1 cellular context compared by ENCODE assay signal in genomic region chr3:47015151-47015550, GRCh38.
TF ChIP-seq lines count a peak whose summit lies in the region.

No MANE protein-coding gene starts in this region.

TF ChIP-seq in WTC11, 78 proteins besides CTCF, POLR2A, EP300 and RAD21 (continued from another document):
- TF ChIP-seq SMAD3 (CRISPR knock-in tag; IDR thresholded peaks at IDR 0.05; ENCODE audit: borderline replicate concordance): no peak
- no peak for TF ChIP-seq MXD4 (CRISPR knock-in tag; IDR thresholded peaks at IDR 0.05; ENCODE audit: borderline replicate concordance)
- no peak for TF ChIP-seq KAT7 (CRISPR knock-in tag; IDR thresholded peaks at IDR 0.05; ENCODE audit: borderline replicate concordance)
- TF ChIP-seq ZBTB21 (CRISPR knock-in tag; IDR thresholded peaks at IDR 0.05; ENCODE audit: borderline replicate concordance): no peak
- TF ChIP-seq, protein P1, sequence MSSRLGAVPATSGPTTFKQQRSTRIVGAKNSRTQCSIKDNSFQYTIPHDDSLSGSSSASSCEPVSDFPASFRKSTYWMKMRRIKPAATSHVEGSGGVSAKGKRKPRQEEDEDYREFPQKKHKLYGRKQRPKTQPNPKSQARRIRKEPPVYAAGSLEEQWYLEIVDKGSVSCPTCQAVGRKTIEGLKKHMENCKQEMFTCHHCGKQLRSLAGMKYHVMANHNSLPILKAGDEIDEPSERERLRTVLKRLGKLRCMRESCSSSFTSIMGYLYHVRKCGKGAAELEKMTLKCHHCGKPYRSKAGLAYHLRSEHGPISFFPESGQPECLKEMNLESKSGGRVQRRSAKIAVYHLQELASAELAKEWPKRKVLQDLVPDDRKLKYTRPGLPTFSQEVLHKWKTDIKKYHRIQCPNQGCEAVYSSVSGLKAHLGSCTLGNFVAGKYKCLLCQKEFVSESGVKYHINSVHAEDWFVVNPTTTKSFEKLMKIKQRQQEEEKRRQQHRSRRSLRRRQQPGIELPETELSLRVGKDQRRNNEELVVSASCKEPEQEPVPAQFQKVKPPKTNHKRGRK (CRISPR knock-in tag; IDR thresholded peaks at IDR 0.05; ENCODE audit: borderline replicate concordance): no peak
- no peak for TF ChIP-seq ZNF532 (CRISPR knock-in tag; IDR thresholded peaks at IDR 0.05; ENCODE audit: borderline replicate concordance)
- TF ChIP-seq, protein P2, sequence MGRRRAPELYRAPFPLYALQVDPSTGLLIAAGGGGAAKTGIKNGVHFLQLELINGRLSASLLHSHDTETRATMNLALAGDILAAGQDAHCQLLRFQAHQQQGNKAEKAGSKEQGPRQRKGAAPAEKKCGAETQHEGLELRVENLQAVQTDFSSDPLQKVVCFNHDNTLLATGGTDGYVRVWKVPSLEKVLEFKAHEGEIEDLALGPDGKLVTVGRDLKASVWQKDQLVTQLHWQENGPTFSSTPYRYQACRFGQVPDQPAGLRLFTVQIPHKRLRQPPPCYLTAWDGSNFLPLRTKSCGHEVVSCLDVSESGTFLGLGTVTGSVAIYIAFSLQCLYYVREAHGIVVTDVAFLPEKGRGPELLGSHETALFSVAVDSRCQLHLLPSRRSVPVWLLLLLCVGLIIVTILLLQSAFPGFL (CRISPR knock-in tag; IDR thresholded peaks at IDR 0.05; ENCODE audit: borderline replicate concordance): no peak
- TF ChIP-seq FOXP1 (CRISPR knock-in tag; IDR thresholded peaks at IDR 0.05; ENCODE audit: borderline replicate concordance): no peak
- TF ChIP-seq PRRX2 (CRISPR knock-in tag; IDR thresholded peaks at IDR 0.05): no peak
- TF ChIP-seq, protein P3, sequence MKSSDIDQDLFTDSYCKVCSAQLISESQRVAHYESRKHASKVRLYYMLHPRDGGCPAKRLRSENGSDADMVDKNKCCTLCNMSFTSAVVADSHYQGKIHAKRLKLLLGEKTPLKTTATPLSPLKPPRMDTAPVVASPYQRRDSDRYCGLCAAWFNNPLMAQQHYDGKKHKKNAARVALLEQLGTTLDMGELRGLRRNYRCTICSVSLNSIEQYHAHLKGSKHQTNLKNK (CRISPR knock-in tag; IDR thresholded peaks at IDR 0.05): no peak
